In genomic region chr20:52438326-52438963, GRCh38 we compare ENCODE assay signal across 16 cellular contexts.
"Had no signal": no experiment of that assay in that cellular context is flagged by ENCODE, and none has a peak within 500 bp of the region (broad histone marks: within the 10 kb centered on the region; RNA-seq: fewer than 3 reads in every experiment).

No MANE protein-coding gene starts in this region.

- H3K27ac Mint-ChIP-seq: activated CD4-positive, alpha-beta memory T cell treated with anti-CD3 and anti-CD28 coated beads for 36 hours; activated naive CD4-positive, alpha-beta T cell treated with anti-CD3 and anti-CD28 coated beads for 36 hours; activated T-helper 17 cell treated with anti-CD3 and anti-CD28 coated beads, Interleukin-2, amount 50 U/mL, for 72 hours; dendritic cell treated with granulocyte-macrophage colony-stimulating factor and Interleukin-4, amounts not matched to agents 40 ng/mL and 50 ng/mL, for 4 days; effector memory CD8-positive, alpha-beta T cell; neural progenitor cell; stimulated activated naive CD8-positive, alpha-beta T cell treated with anti-CD3 and anti-CD28 coated beads, Interleukin-15, Interleukin-2, amounts not matched to agents 100 ng/mL and 50 ng/mL, for 24 hours; T-helper 1 cell treated with Interleukin-12 subunit alpha and Interleukin-12 subunit beta and Interleukin-4 antibody, amounts not matched to agents 30 μg/mL and 1 μg/mL, for 36 hours had no signal

- H3K27me3 ChIP-seq: body of pancreas, gastroesophageal sphincter, neural progenitor cell, ovary, upper lobe of left lung had no signal

- H3K9me3 Mint-ChIP-seq: activated CD4-positive, alpha-beta memory T cell treated with anti-CD3 and anti-CD28 coated beads for 36 hours; activated naive CD4-positive, alpha-beta T cell treated with anti-CD3 and anti-CD28 coated beads for 36 hours; activated T-helper 17 cell treated with anti-CD3 and anti-CD28 coated beads, Interleukin-2, amount 50 U/mL, for 72 hours; dendritic cell treated with granulocyte-macrophage colony-stimulating factor and Interleukin-4, amounts not matched to agents 40 ng/mL and 50 ng/mL, for 4 days; effector memory CD8-positive, alpha-beta T cell; neural progenitor cell; stimulated activated naive CD8-positive, alpha-beta T cell treated with anti-CD3 and anti-CD28 coated beads, Interleukin-15, Interleukin-2, amounts not matched to agents 100 ng/mL and 50 ng/mL, for 24 hours; T-helper 1 cell treated with Interleukin-12 subunit alpha and Interleukin-12 subunit beta and Interleukin-4 antibody, amounts not matched to agents 30 μg/mL and 1 μg/mL, for 36 hours had no signal

- H2AFZ ChIP-seq: neural progenitor cell had no signal

- H3K27me3 Mint-ChIP-seq: activated CD4-positive, alpha-beta memory T cell treated with anti-CD3 and anti-CD28 coated beads for 36 hours; activated T-helper 17 cell treated with anti-CD3 and anti-CD28 coated beads, Interleukin-2, amount 50 U/mL, for 72 hours; effector memory CD8-positive, alpha-beta T cell had no signal

- H3K27ac ChIP-seq: body of pancreas, gastroesophageal sphincter, neural progenitor cell, ovary, upper lobe of left lung had no signal

- ATAC-seq: activated CD4-positive, CD25-positive, alpha-beta regulatory T cell treated with anti-CD3 and anti-CD28 coated beads, Interleukin-2, amount 50 U/mL, for 24 hours; activated T-helper 17 cell treated with anti-CD3 and anti-CD28 coated beads, Interleukin-2, amount 50 U/mL, for 72 hours; body of pancreas; effector memory CD8-positive, alpha-beta T cell; gastroesophageal sphincter had no signal

- H3K9me3 ChIP-seq: body of pancreas, gastroesophageal sphincter, ovary, upper lobe of left lung had no signal

- H3K4me2 ChIP-seq: neural progenitor cell had no signal

- H3K4me1 Mint-ChIP-seq: activated T-helper 17 cell treated with anti-CD3 and anti-CD28 coated beads, Interleukin-2, amount 50 U/mL, for 72 hours; neural progenitor cell had no signal

- H3K36me3 ChIP-seq: gastroesophageal sphincter, neural progenitor cell, ovary, upper lobe of left lung had no signal

- DNase-seq: activated CD4-positive, alpha-beta memory T cell treated with anti-CD3 and anti-CD28 coated beads for 36 hours; activated naive CD4-positive, alpha-beta T cell treated with anti-CD3 and anti-CD28 coated beads for 36 hours; body of pancreas; cerebellar nuclear complex; effector memory CD8-positive, alpha-beta T cell; kidney; ovary; stimulated activated CD4-positive, alpha-beta T cell treated with anti-CD3 and anti-CD28 coated beads, Interleukin-4, amount 100 ng/mL, for 24 hours; upper lobe of left lung had no signal

- H3K4me3 Mint-ChIP-seq: activated CD4-positive, alpha-beta memory T cell treated with anti-CD3 and anti-CD28 coated beads for 36 hours; activated naive CD4-positive, alpha-beta T cell treated with anti-CD3 and anti-CD28 coated beads for 36 hours; activated T-helper 17 cell treated with anti-CD3 and anti-CD28 coated beads, Interleukin-2, amount 50 U/mL, for 72 hours; dendritic cell treated with granulocyte-macrophage colony-stimulating factor and Interleukin-4, amounts not matched to agents 40 ng/mL and 50 ng/mL, for 4 days; effector memory CD8-positive, alpha-beta T cell; neural progenitor cell; stimulated activated naive CD8-positive, alpha-beta T cell treated with anti-CD3 and anti-CD28 coated beads, Interleukin-15, Interleukin-2, amounts not matched to agents 100 ng/mL and 50 ng/mL, for 24 hours; T-helper 1 cell treated with Interleukin-12 subunit alpha and Interleukin-12 subunit beta and Interleukin-4 antibody, amounts not matched to agents 30 μg/mL and 1 μg/mL, for 36 hours had no signal

- H3K9ac ChIP-seq: neural progenitor cell had no signal

- H3K4me3 ChIP-seq: body of pancreas, gastroesophageal sphincter, neural progenitor cell, ovary, upper lobe of left lung had no signal

- H3K4me1 ChIP-seq: body of pancreas, gastroesophageal sphincter, neural progenitor cell, upper lobe of left lung had no signal

- H3K36me3 Mint-ChIP-seq: activated CD4-positive, alpha-beta memory T cell treated with anti-CD3 and anti-CD28 coated beads for 36 hours; neural progenitor cell had no signal
